Comparison of ENCODE assay signal across 36 cellular contexts in the genomic region with DNA sequence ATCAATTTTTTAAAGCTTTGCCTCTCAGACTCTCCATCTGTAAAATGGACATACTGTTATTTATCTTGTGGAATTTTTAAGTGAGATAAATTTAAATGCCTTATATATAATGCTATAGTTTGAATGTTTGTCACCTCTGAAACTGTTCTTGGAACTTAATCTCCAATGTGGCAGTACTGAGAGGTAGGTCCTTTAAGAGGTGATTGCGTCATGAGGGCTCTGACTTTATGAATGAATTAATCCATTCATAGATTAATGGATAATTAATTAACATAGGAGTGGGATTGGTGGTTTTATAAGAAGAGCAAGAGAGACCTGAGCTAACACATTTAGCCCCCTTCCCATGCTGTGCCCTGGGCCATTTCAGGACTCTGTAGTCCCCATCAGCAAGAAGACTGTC.
"Had no signal": no experiment of that assay in that cellular context is flagged by ENCODE, and none has a peak within 500 bp of the region (broad histone marks: within the 10 kb centered on the region; RNA-seq: fewer than 3 reads in every experiment).

No MANE protein-coding gene starts in this region.

- DNase-seq: Karpas-422, Kasumi-1, MG63, MM.1S, MV-4-11, NCI-H1048, NCI-H1092, NCI-H1092 treated with DMSO at 0.1 percent for 48 hours, NCI-H1105, NCI-H1105 treated with DMSO at 0.1 percent for 48 hours, NCI-H1417, NCI-H1417 treated with DMSO at 0.1 percent for 48 hours, NCI-H1436, NCI-H1436 treated with DMSO at 0.1 percent for 48 hours, NCI-H146, NCI-H1694, NCI-H1694 treated with DMSO at 0.1 percent for 48 hours, NCI-H187, NCI-H187 treated with DMSO at 0.1 percent for 48 hours, NCI-H1930, NCI-H2029, NCI-H2029 treated with DMSO at 0.1 percent for 48 hours, NCI-H2081, NCI-H2081 treated with DMSO at 0.1 percent for 48 hours, NCI-H2107, NCI-H2171, NCI-H2171 treated with DMSO at 0.1 percent for 48 hours, NCI-H2227 treated with DMSO at 0.1 percent for 48 hours, NCI-H226, NCI-H345, NCI-H446, NCI-H446 treated with DMSO at 0.1 percent for 48 hours, NCI-H510A, NCI-H510A treated with DMSO at 0.1 percent for 48 hours, NCI-H524, NCI-H524 treated with DMSO at 0.1 percent for 48 hours had no signal

- H3K9me3 ChIP-seq: MG63 had no signal

- H3K27me3 ChIP-seq: MG63 had no signal

- H3K4me3 ChIP-seq: MG63 had no signal

- H3K36me3 ChIP-seq: MG63 had no signal
